In the genomic region with DNA sequence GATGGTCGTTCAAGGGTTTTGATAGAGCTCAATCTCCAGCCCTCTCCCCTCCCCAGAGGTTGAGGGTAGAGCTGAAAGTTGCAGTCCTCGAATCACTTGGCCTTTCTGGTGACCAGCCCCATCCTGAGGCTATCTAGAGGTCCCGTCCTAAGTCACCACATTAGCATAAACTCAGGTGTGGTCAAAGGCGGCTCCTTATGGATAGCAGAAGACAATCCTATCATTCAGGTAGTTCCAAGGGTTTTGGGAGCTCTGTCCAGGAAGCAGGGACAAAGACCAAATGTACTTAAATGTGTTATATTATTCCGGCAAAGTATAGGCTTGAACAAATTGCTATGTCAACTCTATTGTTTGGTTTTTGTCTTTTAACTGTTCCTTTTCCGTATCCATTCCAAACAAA, we compare ENCODE assay signal across 26 cellular contexts. TPM values are rescaled to one million over a fixed set of nuclear protein-coding genes. Genes with fewer than 3 reads are reported as not detected.
DNase-seq lines count a peak whose midpoint lies in the region; ATAC-seq and TF ChIP-seq lines count a peak whose summit lies in the region.
"Had no signal": no experiment of that assay in that cellular context is flagged by ENCODE, and none has a peak within 500 bp of the region (broad histone marks: within the 10 kb centered on the region; RNA-seq: fewer than 3 reads in every experiment).

No MANE protein-coding gene starts in this region.

- no peaks in the 10 kb centered on the region for H3K9me3 Mint-ChIP-seq in MCF 10A (ENCODE audit: unreplicated experiment)
- no peaks in the 10 kb centered on the region for H3K9me3 Mint-ChIP-seq in central memory CD8-positive, alpha-beta T cell
- H3K9me3 Mint-ChIP-seq in nephron, result no peaks in the 10 kb centered on the region

- CTCF ChIA-PET in MCF 10A (lab: Yijun Ruan, JAX) (interaction anchor here (0.7 to 10.9 kb wide), 7 partner anchors 30 to 647 kb away, joined by 3 to 310 read pairs (median 3); no protein-coding TSS in a partner anchor), GM10248 (lab: Yijun Ruan, JAX) (no interaction called here)

- TF ChIP-seq CTCF in breast epithelium (IDR thresholded peaks at IDR 0.05), result no peak
- TF ChIP-seq CTCF in MCF 10A (IDR thresholded peaks at IDR 0.05; ENCODE audit: unreplicated experiment), result no peak
- no peak for TF ChIP-seq CTCF in nephron (IDR thresholded peaks at IDR 0.05; ENCODE audit: unreplicated experiment in 3 of 3)
- TF ChIP-seq CTCF in GM10248 (IDR thresholded peaks at IDR 0.05; ENCODE audit: control extremely low read depth, extremely low read depth, low read depth, missing control alignments), result no peak

- no peak for TF ChIP-seq POLR2A in breast epithelium (IDR thresholded peaks at IDR 0.05)

- H3K9me3 ChIP-seq in breast epithelium, result no peaks in the 10 kb centered on the region
- H3K9me3 ChIP-seq: body of pancreas, left ventricle myocardium inferior, right atrium auricular region had no signal

- peak overlapping the region; percentile 54 to 80 for H3K27ac ChIP-seq in breast epithelium

- BruUV-seq in MCF 10A (replicated peaks; lab: Mats Ljungman, UMichigan), result no TSS peak

- no peaks in the 10 kb centered on the region for H3K36me3 ChIP-seq in breast epithelium
- H3K36me3 ChIP-seq: right atrium auricular region had no signal

- H3K4me3 Mint-ChIP-seq in MCF 10A (ENCODE audit: unreplicated experiment) (no peak overlapping the region), nephron (no peak overlapping the region)
- H3K4me3 Mint-ChIP-seq in central memory CD8-positive, alpha-beta T cell, result no peak overlapping the region
- H3K4me3 Mint-ChIP-seq: activated CD8-positive, alpha-beta T cell treated with anti-CD3 and anti-CD28 coated beads, Interleukin-2, amount 10 ng/mL, durations not matched to agents 7 days and 5 days; B cell; nephron progenitor cell had no signal

- no peak overlapping the region for H3K27ac Mint-ChIP-seq in MCF 10A (ENCODE audit: low read depth, unreplicated experiment)
- H3K27ac Mint-ChIP-seq in central memory CD8-positive, alpha-beta T cell (ENCODE audit: low read depth), result peak overlapping the region; percentile 66
- H3K27ac Mint-ChIP-seq in nephron, result peak overlapping the region in 2 of 3 experiments; percentile 74 to 92
- H3K27ac Mint-ChIP-seq: B cell had no signal

- POLR2A ChIA-PET in MCF 10A (lab: Yijun Ruan, JAX) (interaction anchor here (1.7 to 3.8 kb wide), 3 partner anchors 30 to 99 kb away, joined by 8 to 15 read pairs (median 14); a partner anchor contains a TSS), GM10248 (lab: Yijun Ruan, JAX) (no interaction called here)

- peaks cover 0 to 5% of the 10 kb centered on the region in 2 donors for H3K27me3 ChIP-seq in breast epithelium
- H3K27me3 ChIP-seq: body of pancreas, right atrium auricular region had no signal

- ATAC-seq in central memory CD8-positive, alpha-beta T cell (replicated peaks; ENCODE audit: extremely low read depth, poor library complexity, severe bottlenecking), result no peak
- ATAC-seq in HG02938 (IDR thresholded peaks at IDR 0.05; ENCODE audit: unreplicated experiment), result no peak
- ATAC-seq: activated CD8-positive, alpha-beta T cell treated with anti-CD3 and anti-CD28 coated beads, Interleukin-2, amount 10 ng/mL, durations not matched to agents 7 days and 5 days; body of pancreas; K562 had no signal

- H3K4me1 Mint-ChIP-seq in MCF 10A (ENCODE audit: insufficient read depth, unreplicated experiment) (no peaks in the 10 kb centered on the region), nephron (peaks cover 28% of the 10 kb centered on the region)
- peaks cover 13% of the 10 kb centered on the region for H3K4me1 Mint-ChIP-seq in central memory CD8-positive, alpha-beta T cell

- H3K27me3 Mint-ChIP-seq in MCF 10A (ENCODE audit: insufficient read depth, unreplicated experiment), result peaks cover 48% of the 10 kb centered on the region
- H3K27me3 Mint-ChIP-seq in central memory CD8-positive, alpha-beta T cell, result no peaks in the 10 kb centered on the region
- H3K27me3 Mint-ChIP-seq in nephron (ENCODE audit: low read depth), result no peaks in the 10 kb centered on the region
- H3K27me3 Mint-ChIP-seq: B cell had no signal

- DNase-seq in breast epithelium (ENCODE audit: low spot score in 2 of 2), result no peak
- no peak for DNase-seq in MCF 10A (ENCODE audit: unreplicated experiment)
- no peak for DNase-seq in central memory CD8-positive, alpha-beta T cell (ENCODE audit: low spot score in 2 of 2)
- DNase-seq in putamen (ENCODE audit: low spot score), result no peak
- DNase-seq in OCI-M1 (lab: John Stamatoyannopoulos, UW), result no peak
- no peak for DNase-seq in GM10248 (ENCODE audit: extremely low spot score)
- DNase-seq: activated CD4-positive, alpha-beta T cell treated with anti-CD3 and anti-CD28 coated beads for 1 hour; activated CD8-positive, alpha-beta T cell treated with anti-CD3 and anti-CD28 coated beads, Interleukin-2, amount 10 ng/mL, durations not matched to agents 7 days and 5 days; body of pancreas; DMS53; GF-D8; left ventricle myocardium inferior; NCI-H1417; NCI-H2081; NCI-H2227 treated with DMSO at 0.1 percent for 48 hours; NCI-H774; nephron progenitor cell; RPMI8226; stimulated activated CD4-positive, alpha-beta T cell treated with anti-CD3 and anti-CD28 coated beads, Interleukin-12 subunit alpha, Interleukin-12 subunit beta, amount 100 ng/mL, for 4 hours; stimulated activated CD4-positive, alpha-beta T cell treated with anti-CD3 and anti-CD28 coated beads, Interleukin-4, amount 100 ng/mL, for 1 hour; T-helper 1 cell had no signal

- H3K4me1 ChIP-seq in breast epithelium, result no peaks in the 10 kb centered on the region
- H3K4me1 ChIP-seq: body of pancreas, right atrium auricular region had no signal

- H3K36me3 Mint-ChIP-seq in MCF 10A (ENCODE audit: insufficient read depth, unreplicated experiment) (no peaks in the 10 kb centered on the region), nephron (ENCODE audit: low read depth) (peaks cover 4% of the 10 kb centered on the region)
- H3K36me3 Mint-ChIP-seq in central memory CD8-positive, alpha-beta T cell (ENCODE audit: insufficient read depth), result peaks cover 3% of the 10 kb centered on the region

- intact Hi-C loops in breast epithelium (cut with DNase I; ENCODE audit: low total_unique reads) (loop anchor here (10.0 kb wide), 1 partner anchor 101 kb away; no protein-coding TSS in a partner anchor), MCF 10A (cut with micrococcal nuclease) (loop anchor here (2.0 kb wide), 1 partner anchor 31 kb away; a partner anchor contains a TSS)

- no peak overlapping the region for H3K4me3 ChIP-seq in breast epithelium
- H3K4me3 ChIP-seq: body of pancreas, K562, left ventricle myocardium inferior, right atrium auricular region had no signal

RNA-seq across cellular contexts. Expression of a gene that starts 30.6 kb away (rescaled TPM):
- 10 to 100 TPM; 16.0 to 63.8 (median 32.8) TPM for total RNA-seq in breast epithelium
- total RNA-seq in MCF 10A (2022), result 1.0 and 1.4 TPM in 2 replicates
